Comparison of ENCODE assay signal across 8 cellular contexts in genomic region chr19:29771708-29772415, GRCh38.
DNase-seq lines count a peak whose midpoint lies in the region; ATAC-seq lines count a peak whose summit lies in the region.

No MANE protein-coding gene starts in this region.

- DNase-seq in NCI-H2029 (lab: John Stamatoyannopoulos, UW) (peak; percentile 28), NCI-H2029 treated with DMSO at 0.1 percent for 48 hours (lab: John Stamatoyannopoulos, UW) (no peak), Kasumi-1 (lab: John Stamatoyannopoulos, UW) (peak; percentile 54 to 71), fibroblast of peridontal ligament (ENCODE audit: extremely low read depth) (peak; percentile 41), non-pigmented ciliary epithelial cell (ENCODE audit: low read depth) (peak; percentile 1)
- peak; percentile 18 for DNase-seq in activated CD4-positive, alpha-beta T cell treated with anti-CD3 and anti-CD28 coated beads, Interleukin-2, amount 50 U/mL, for 1 hour

- ATAC-seq in GM19328 (IDR thresholded peaks at IDR 0.05; ENCODE audit: unreplicated experiment): no peak
- ATAC-seq in HG02885 (IDR thresholded peaks at IDR 0.05; ENCODE audit: poor library complexity, unreplicated experiment): no peak
